ENCODE assay signal across 9 cellular contexts in genomic region chr16:57301126-57301817, GRCh38. TPM values are rescaled to one million over a fixed set of nuclear protein-coding genes. Genes with fewer than 3 reads are reported as not detected.
A peak's percentile ranks its signal among the peaks of the same experiment; 100 is the strongest.
DNase-seq lines count a peak whose midpoint lies in the region; ATAC-seq and TF ChIP-seq lines count a peak whose summit lies in the region.
"Had no signal": no experiment of that assay in that cellular context is flagged by ENCODE, and none has a peak within 500 bp of the region (broad histone marks: within the 10 kb centered on the region; RNA-seq: fewer than 3 reads in every experiment).

No MANE protein-coding gene starts in this region.

- ATAC-seq in sciatic nerve = no peak
- ATAC-seq in omental fat pad (ENCODE audit: low FRiP score) = no peak

- DNase-seq in D341Med (ENCODE audit: low spot score) = peak; percentile 8
- DNase-seq in NCI-H69 (lab: John Stamatoyannopoulos, UW) = peak; percentile 48
- DNase-seq in head of caudate nucleus = peak in 40 of 42 donors; percentile 38 to 86 (median 66)
- peak; percentile 73 for DNase-seq in sciatic nerve (ENCODE audit: low spot score)
- no peak for DNase-seq in omental fat pad (ENCODE audit: low spot score)
- DNase-seq in NCI-H446 treated with DMSO at 0.1 percent for 48 hours (lab: John Stamatoyannopoulos, UW) = no peak
- no peak for DNase-seq in putamen (ENCODE audit: low spot score)
- no peak for DNase-seq in RKO (ENCODE audit: low spot score)

- no peak for TF ChIP-seq CTCF in omental fat pad (IDR thresholded peaks at IDR 0.05)

- intact Hi-C loops in head of caudate nucleus (cut with DNase I) = loop anchor here (5.0 kb wide), 2 partner anchors 71 to 216 kb away; partner anchors contain the start of gene CX3CL1
- intact Hi-C loops in sciatic nerve (cut with DNase I) = loop anchor here (5.0 kb wide), 2 partner anchors 116 to 216 kb away; no protein-coding TSS in a partner anchor

RNA-seq across cellular contexts. Expression of gene PLLP, which starts 16.8 kb away (rescaled TPM):
- total RNA-seq in sciatic nerve (121 TPM), omental fat pad (10 to 100 TPM in 3 of 4 donors, 1 to 10 TPM in 1; 9.0 to 49.1 (median 12.2) TPM)

RNA-seq across cellular contexts. Expression of gene ARL2BP, which starts 56.2 kb away (rescaled TPM):
- total RNA-seq in sciatic nerve = 38.5 TPM
- 10 to 100 TPM; 48.8 to 67.3 (median 65.0) TPM for total RNA-seq in omental fat pad

RNA-seq across cellular contexts. Expression of gene CCL22, which starts 57.3 kb away (rescaled TPM):
- total RNA-seq in sciatic nerve (0.13 TPM), omental fat pad (1 to 10 TPM in 1 of 4 donors, not detected in 3; 6.7 TPM)
- total RNA-seq: thyroid gland had no signal

Comparison
In these comparisons a context has a peak if more than half of its experiments do, and no peak if none do; other contexts are left out.
1. DNase-seq: peak in D341Med (single experiment), NCI-H69 (single experiment), head of caudate nucleus (40 of 42) and sciatic nerve (single experiment); none in omental fat pad (single experiment), NCI-H446 treated with DMSO at 0.1 percent for 48 hours (single experiment), putamen (single experiment) and RKO (single experiment).